In genomic region chr11:78050964-78051831, GRCh38 we compare ENCODE assay signal across 11 cellular contexts. TPM values are rescaled to one million over a fixed set of nuclear protein-coding genes. Genes with fewer than 3 reads are reported as not detected.
A peak's percentile ranks its signal among the peaks of the same experiment; 100 is the strongest.
DNase-seq lines count a peak whose midpoint lies in the region; TF ChIP-seq lines count a peak whose summit lies in the region.
"Had no signal": no experiment of that assay in that cellular context is flagged by ENCODE, and none has a peak within 500 bp of the region (broad histone marks: within the 10 kb centered on the region; RNA-seq: fewer than 3 reads in every experiment).

No MANE protein-coding gene starts in this region.

- H3K27ac Mint-ChIP-seq in MCF 10A (ENCODE audit: low read depth, unreplicated experiment): peak overlapping the region; percentile 79
- H3K27ac Mint-ChIP-seq: activated T-helper 17 cell treated with anti-CD3 and anti-CD28 coated beads, Interleukin-2, amount 50 U/mL, for 72 hours had no signal

- DNase-seq in Caki2 (ENCODE audit: low read depth): peak; percentile 26
- peak; percentile 92 for DNase-seq in M059J (ENCODE audit: low read depth)
- peak; percentile 76 for DNase-seq in MCF 10A (ENCODE audit: unreplicated experiment)
- no peak for DNase-seq in vagina (ENCODE audit: extremely low spot score in 2 of 2)
- DNase-seq in activated naive CD4-positive, alpha-beta T cell (lab: John Stamatoyannopoulos, UW): no peak
- no peak for DNase-seq in RPMI8226
- DNase-seq in HUDEP-2 (lab: John Stamatoyannopoulos, UW; ENCODE audit: unreplicated experiment in 76 of 76): no peak
- DNase-seq: stimulated activated CD4-positive, alpha-beta T cell treated with anti-CD3 and anti-CD28 coated beads, Interleukin-2, amount 100 ng/mL, for 24 hours; tibial artery had no signal

- in situ Hi-C loops in Caki2 (cut with HindIII; ENCODE audit: low pct_unique_long_range_greater_than_20kb, low sequenced_read_pairs): no loop called here

- CTCF ChIA-PET in MCF 10A (lab: Yijun Ruan, JAX): interaction anchor here (0.9 kb wide), 1 partner anchor 57 kb away, joined by 4 read pairs; no protein-coding TSS in a partner anchor

- TF ChIP-seq POLR2A in vagina (IDR thresholded peaks at IDR 0.05): no peak

- H3K27ac ChIP-seq in mesodermal cell (ENCODE audit: low read depth, low read length, severe bottlenecking) (peak overlapping the region; percentile 98), vagina (no peak overlapping the region)
- H3K27ac ChIP-seq: tibial artery had no signal

- no peaks in the 10 kb centered on the region for H3K27me3 Mint-ChIP-seq in MCF 10A (ENCODE audit: insufficient read depth, unreplicated experiment)
- H3K27me3 Mint-ChIP-seq: activated T-helper 17 cell treated with anti-CD3 and anti-CD28 coated beads, Interleukin-2, amount 50 U/mL, for 72 hours had no signal

- H3K4me1 Mint-ChIP-seq in MCF 10A (ENCODE audit: insufficient read depth, unreplicated experiment): peaks cover 15% of the 10 kb centered on the region
- H3K4me1 Mint-ChIP-seq: activated T-helper 17 cell treated with anti-CD3 and anti-CD28 coated beads, Interleukin-2, amount 50 U/mL, for 72 hours had no signal

- H3K36me3 ChIP-seq in mesodermal cell (ENCODE audit: control insufficient read depth, insufficient read depth, low read length) (no peaks in the 10 kb centered on the region), vagina (no peaks in the 10 kb centered on the region)
- H3K36me3 ChIP-seq: tibial artery had no signal

- intact Hi-C loops in MCF 10A (cut with micrococcal nuclease): loop anchor here (1.0 kb wide), 1 partner anchor 28 kb away; the partner anchor contains the start of gene NDUFC2
- intact Hi-C loops in vagina (cut with DNase I): no loop called here

- no peak for TF ChIP-seq CTCF in MCF 10A (IDR thresholded peaks at IDR 0.05; ENCODE audit: unreplicated experiment)
- TF ChIP-seq CTCF in vagina (IDR thresholded peaks at IDR 0.05): no peak

- no TSS peak for BruUV-seq in MCF 10A (replicated peaks; lab: Mats Ljungman, UMichigan)

- no peaks in the 10 kb centered on the region for H3K27me3 ChIP-seq in vagina
- H3K27me3 ChIP-seq: tibial artery had no signal

- POLR2A ChIA-PET in MCF 10A (lab: Yijun Ruan, JAX): interaction anchor here (1.1 kb wide), 1 partner anchor 11 kb away, joined by 4 read pairs; no protein-coding TSS in a partner anchor

- H3K4me3 ChIP-seq in mesodermal cell (ENCODE audit: extremely low read depth, insufficient read depth, low read length, poor library complexity, severe bottlenecking) (no peak overlapping the region), vagina (no peak overlapping the region)
- H3K4me3 ChIP-seq: tibial artery had no signal

- no peaks in the 10 kb centered on the region for H3K9me3 Mint-ChIP-seq in MCF 10A (ENCODE audit: unreplicated experiment)
- H3K9me3 Mint-ChIP-seq: activated T-helper 17 cell treated with anti-CD3 and anti-CD28 coated beads, Interleukin-2, amount 50 U/mL, for 72 hours had no signal

- peaks cover 21% of the 10 kb centered on the region for H3K4me1 ChIP-seq in mesodermal cell (ENCODE audit: control insufficient read depth, insufficient read depth, low read length, poor library complexity, severe bottlenecking)
- no peaks in the 10 kb centered on the region for H3K4me1 ChIP-seq in vagina

- H3K36me3 Mint-ChIP-seq in MCF 10A (ENCODE audit: insufficient read depth, unreplicated experiment): no peaks in the 10 kb centered on the region

- WGBS in mesodermal cell (ENCODE audit: insufficient coverage in 2 of 2), 2 experiments: 62 to 63% methylated on average over 4 of the region's 6 CpGs

- no peak overlapping the region for H3K4me3 Mint-ChIP-seq in MCF 10A (ENCODE audit: unreplicated experiment)
- H3K4me3 Mint-ChIP-seq: activated T-helper 17 cell treated with anti-CD3 and anti-CD28 coated beads, Interleukin-2, amount 50 U/mL, for 72 hours had no signal

- H3K9me3 ChIP-seq in mesodermal cell (ENCODE audit: control insufficient read depth, low read length) (no peaks in the 10 kb centered on the region), vagina (no peaks in the 10 kb centered on the region)
- H3K9me3 ChIP-seq: tibial artery had no signal

RNA-seq across cellular contexts. Expression of gene THRSP, which starts 12.5 kb away (rescaled TPM):
- total RNA-seq in Caki2 (2014; rRNA removed; shearing (Covaris generic); ENCODE audit: low replicate concordance): not detected in 2 replicates
- total RNA-seq in M059J (2014; rRNA removed; shearing (Covaris generic)): not detected in 2 replicates
- total RNA-seq in MCF 10A (2022): not detected in 2 replicates
- polyA plus RNA-seq in mesodermal cell (2013, experiment 1 of 2): not detected
- not detected for polyA plus RNA-seq in mesodermal cell (2013, experiment 2 of 2)
- not detected for total RNA-seq in vagina
- total RNA-seq: activated T-helper 17 cell treated with anti-CD3 and anti-CD28 coated beads, Interleukin-2, amount 50 U/mL, for 72 hours had no signal

RNA-seq across cellular contexts. Expression of gene KCTD14, which starts 28.1 kb away (rescaled TPM):
- total RNA-seq in Caki2 (2014; rRNA removed; shearing (Covaris generic); ENCODE audit: low replicate concordance): 7.2 and 10.0 TPM in 2 replicates
- 11.4 and 15.1 TPM in 2 replicates for total RNA-seq in M059J (2014; rRNA removed; shearing (Covaris generic))
- total RNA-seq in MCF 10A (2022) (1.5 and 2.2 TPM in 2 replicates), vagina (2.9 TPM)
- polyA plus RNA-seq in mesodermal cell (2013, experiment 1 of 2): 2.8 TPM
- 2.0 TPM for polyA plus RNA-seq in mesodermal cell (2013, experiment 2 of 2)

RNA-seq across cellular contexts. Expression of gene NDUFC2, which starts 28.5 kb away (rescaled TPM):
- 129 and 148 TPM in 2 replicates for total RNA-seq in Caki2 (2014; rRNA removed; shearing (Covaris generic); ENCODE audit: low replicate concordance)
- total RNA-seq in M059J (2014; rRNA removed; shearing (Covaris generic)): 168 and 218 TPM in 2 replicates
- 156 and 186 TPM in 2 replicates for total RNA-seq in MCF 10A (2022)
- 198 TPM for polyA plus RNA-seq in mesodermal cell (2013, experiment 1 of 2)
- polyA plus RNA-seq in mesodermal cell (2013, experiment 2 of 2): 194 TPM
- 106 TPM for total RNA-seq in vagina

RNA-seq across cellular contexts. Expression of gene INTS4, which starts 56.7 kb away (rescaled TPM):
- total RNA-seq in Caki2 (2014; rRNA removed; shearing (Covaris generic); ENCODE audit: low replicate concordance): 10.7 and 21.6 TPM in 2 replicates
- 20.4 and 21.8 TPM in 2 replicates for total RNA-seq in M059J (2014; rRNA removed; shearing (Covaris generic))
- total RNA-seq in MCF 10A (2022) (21.6 and 25.2 TPM in 2 replicates), vagina (41.0 TPM)
- polyA plus RNA-seq in mesodermal cell (2013, experiment 1 of 2): 37.2 TPM
- polyA plus RNA-seq in mesodermal cell (2013, experiment 2 of 2): 35.6 TPM

Comparison
In these comparisons a context has a peak if more than half of its experiments do, and no peak if none do; other contexts are left out.
1. DNase-seq: peak in Caki2 (single experiment), M059J (single experiment) and MCF 10A (single experiment); none in vagina (0 of 2), activated naive CD4-positive, alpha-beta T cell (0 of 4), RPMI8226 (single experiment) and HUDEP-2 (0 of 76).